In genomic region chr17:27569257-27569722, GRCh38 we compare ENCODE assay signal across 8 cellular contexts.
DNase-seq lines count a peak whose midpoint lies in the region; ATAC-seq and TF ChIP-seq lines count a peak whose summit lies in the region.

No MANE protein-coding gene starts in this region.

- H3K9me3 ChIP-seq in OCI-LY1 (ENCODE audit: low read length) (no peaks in the 10 kb centered on the region), stomach (no peaks in the 10 kb centered on the region)

- no peak overlapping the region for H3K4me2 ChIP-seq in OCI-LY1 (ENCODE audit: low read length)

- TF ChIP-seq CTCF in OCI-LY1 (IDR thresholded peaks at IDR 0.05; ENCODE audit: low read length) (peak; percentile 68), stomach (IDR thresholded peaks at IDR 0.05) (peak in 3 of 7 experiments; percentile 11 to 56 (median 29))

- H4K20me1 ChIP-seq in OCI-LY1 (ENCODE audit: insufficient read depth, low read length), result no peaks in the 10 kb centered on the region

- H3K79me2 ChIP-seq in OCI-LY1 (ENCODE audit: insufficient read depth, low read length), result no peaks in the 10 kb centered on the region

- H3K27ac ChIP-seq in OCI-LY1 (ENCODE audit: low read depth, low read length, poor library complexity, severe bottlenecking) (no peak overlapping the region), stomach (no peak overlapping the region)

- H3K4me3 ChIP-seq in OCI-LY1 (ENCODE audit: low read depth, low read length, poor library complexity, severe bottlenecking) (no peak overlapping the region), stomach (no peak overlapping the region)

- DNase-seq in ACHN, result peak; percentile 39
- peak; percentile 52 for DNase-seq in activated gamma-delta T cell treated with anti-CD3 and anti-CD28 coated beads, Interleukin-2, amount 50 U/mL, for 16 hours (ENCODE audit: low read depth)
- peak; percentile 87 for DNase-seq in iPS-NIHi7 (ENCODE audit: extremely low spot score)
- DNase-seq in stimulated activated CD8-positive, alpha-beta memory T cell treated with anti-CD3 and anti-CD28 coated beads, Interleukin-15, amount 100 ng/mL, for 4 hours (ENCODE audit: low read depth in 2 of 2), result peak; percentile 43 to 45
- DNase-seq in stomach, result no peak

- no peak for TF ChIP-seq EP300 in stomach (IDR thresholded peaks at IDR 0.05)

- no peaks in the 10 kb centered on the region for H3K4me1 ChIP-seq in OCI-LY1 (ENCODE audit: insufficient read depth, low read length, severe bottlenecking)
- peaks cover 0 to 22% (median 5%) of the 10 kb centered on the region in 4 donors for H3K4me1 ChIP-seq in stomach

- in situ Hi-C loops in ACHN (cut with HindIII; ENCODE audit: low pct_ligation_motif_present, low pct_unique_long_range_greater_than_20kb, low sequenced_read_pairs), result loop anchor here (25.0 kb wide), 1 partner anchor 232 kb away; no protein-coding TSS in a partner anchor

- TF ChIP-seq POLR2A in stomach (IDR thresholded peaks at IDR 0.05), result no peak

- no peak overlapping the region for H3K9ac ChIP-seq in OCI-LY1 (ENCODE audit: low read length)

- intact Hi-C loops in stomach (cut with DNase I; ENCODE audit: low total_unique reads), result no loop called here

- 86 to 91% (median 88%) methylated on average over 6 of the region's 6 CpGs for WGBS in stomach, 5 donors

- no peaks in the 10 kb centered on the region for H3K9me2 ChIP-seq in OCI-LY1 (ENCODE audit: low read depth, low read length)

- H3F3A ChIP-seq in OCI-LY1 (ENCODE audit: insufficient read depth, low read length), result no peaks in the 10 kb centered on the region

- ATAC-seq in GM18520 (IDR thresholded peaks at IDR 0.05; ENCODE audit: unreplicated experiment) (peak; percentile 57), HG03108 (IDR thresholded peaks at IDR 0.05; ENCODE audit: unreplicated experiment) (no peak)

- H3K27me3 ChIP-seq in OCI-LY1 (ENCODE audit: insufficient read depth, low read length), result no peaks in the 10 kb centered on the region
- H3K27me3 ChIP-seq in stomach, result no peaks in the 10 kb centered on the region

- H3K36me3 ChIP-seq in OCI-LY1 (ENCODE audit: insufficient read depth, low read length) (no peaks in the 10 kb centered on the region), stomach (no peaks in the 10 kb centered on the region)

- H2AFZ ChIP-seq in OCI-LY1 (ENCODE audit: low read length), result no peak overlapping the region
